ENCODE assay signal across 1 cellular context in the genomic region with DNA sequence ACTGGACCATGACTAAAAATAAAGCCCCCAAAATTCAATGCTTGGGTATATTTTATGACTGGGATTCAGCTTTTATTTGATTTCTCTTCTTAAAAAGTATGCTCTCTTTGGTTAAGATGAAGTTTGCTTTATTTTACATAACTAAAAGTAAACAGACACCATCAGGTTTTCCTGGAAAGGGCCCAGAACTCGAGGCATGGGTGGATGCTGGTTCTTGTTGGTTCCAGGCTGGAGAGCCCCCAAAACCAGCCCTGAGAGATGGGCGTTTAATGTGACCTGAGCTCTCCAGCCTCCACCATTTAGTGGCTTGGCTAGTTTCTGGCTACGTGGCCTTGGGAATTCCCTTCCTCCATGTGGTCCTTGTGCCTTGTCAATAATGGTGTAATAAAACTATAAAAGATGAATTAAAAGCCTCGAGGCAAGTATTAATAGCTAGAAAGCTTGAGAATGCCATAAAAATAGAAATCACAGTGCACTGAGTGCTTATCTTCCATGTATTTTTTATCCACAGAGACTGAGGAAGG.
TF ChIP-seq lines count a peak whose summit lies in the region.

No MANE protein-coding gene starts in this region.

TF ChIP-seq in IMR-90, 13 proteins besides CTCF, POLR2A, EP300 and RAD21:
- no peak for TF ChIP-seq BHLHE40 (IDR thresholded peaks at IDR 0.05; ENCODE audit: low read depth, low read length)
- TF ChIP-seq NFE2L2 (IDR thresholded peaks at IDR 0.05; ENCODE audit: low read depth, low read length), result no peak
- TF ChIP-seq, protein P1, sequence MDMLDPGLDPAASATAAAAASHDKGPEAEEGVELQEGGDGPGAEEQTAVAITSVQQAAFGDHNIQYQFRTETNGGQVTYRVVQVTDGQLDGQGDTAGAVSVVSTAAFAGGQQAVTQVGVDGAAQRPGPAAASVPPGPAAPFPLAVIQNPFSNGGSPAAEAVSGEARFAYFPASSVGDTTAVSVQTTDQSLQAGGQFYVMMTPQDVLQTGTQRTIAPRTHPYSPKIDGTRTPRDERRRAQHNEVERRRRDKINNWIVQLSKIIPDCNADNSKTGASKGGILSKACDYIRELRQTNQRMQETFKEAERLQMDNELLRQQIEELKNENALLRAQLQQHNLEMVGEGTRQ (IDR thresholded peaks at IDR 0.05; ENCODE audit: low read depth, low read length), result no peak
- TF ChIP-seq, protein P2, sequence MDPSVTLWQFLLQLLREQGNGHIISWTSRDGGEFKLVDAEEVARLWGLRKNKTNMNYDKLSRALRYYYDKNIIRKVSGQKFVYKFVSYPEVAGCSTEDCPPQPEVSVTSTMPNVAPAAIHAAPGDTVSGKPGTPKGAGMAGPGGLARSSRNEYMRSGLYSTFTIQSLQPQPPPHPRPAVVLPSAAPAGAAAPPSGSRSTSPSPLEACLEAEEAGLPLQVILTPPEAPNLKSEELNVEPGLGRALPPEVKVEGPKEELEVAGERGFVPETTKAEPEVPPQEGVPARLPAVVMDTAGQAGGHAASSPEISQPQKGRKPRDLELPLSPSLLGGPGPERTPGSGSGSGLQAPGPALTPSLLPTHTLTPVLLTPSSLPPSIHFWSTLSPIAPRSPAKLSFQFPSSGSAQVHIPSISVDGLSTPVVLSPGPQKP (IDR thresholded peaks at IDR 0.05; ENCODE audit: borderline replicate concordance, low read depth, low read length), result no peak
